In the genomic region with DNA sequence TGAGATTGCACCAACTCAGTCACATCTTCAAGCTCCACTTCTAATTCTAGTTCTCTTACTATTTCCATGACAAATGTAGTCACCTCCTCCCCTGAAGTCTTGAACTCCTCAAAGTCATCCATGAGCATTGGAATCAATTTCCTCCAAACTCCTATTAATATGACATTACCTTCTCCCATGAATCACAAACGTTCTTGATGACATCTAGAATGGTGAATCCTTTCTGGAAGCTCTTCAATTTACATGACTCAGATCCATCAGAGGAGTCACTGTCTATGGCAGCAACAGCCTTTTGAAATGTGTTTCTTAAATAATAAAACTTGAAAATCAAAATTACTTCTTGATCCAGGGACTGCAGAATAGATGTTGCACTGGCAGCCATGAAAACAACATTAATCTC, we compare ENCODE assay signal across 35 cellular contexts. TPM values are rescaled to one million over a fixed set of nuclear protein-coding genes. Genes with fewer than 3 reads are reported as not detected.
"Had no signal": no experiment of that assay in that cellular context is flagged by ENCODE, and none has a peak within 500 bp of the region (broad histone marks: within the 10 kb centered on the region; RNA-seq: fewer than 3 reads in every experiment).

No MANE protein-coding gene starts in this region.

- H3K4me3 ChIP-seq: colonic mucosa, lower lobe of right lung, pancreas, prostate gland, skin epidermis, thoracic aorta, uterus had no signal

- H3K27ac Mint-ChIP-seq: activated naive CD4-positive, alpha-beta T cell treated with anti-CD3 and anti-CD28 coated beads, Interleukin-2, amount 50 U/mL, for 72 hours; activated T-cell treated with anti-CD3 and anti-CD28 coated beads, Interleukin-2, amount 50 U/mL, for 72 hours; immature natural killer cell; naive thymus-derived CD8-positive, alpha-beta T cell; stimulated activated effector memory CD8-positive, alpha-beta T cell treated with anti-CD3 and anti-CD28 coated beads, Interleukin-12 subunit alpha, Interleukin-12 subunit beta, amount 100 ng/mL, for 72 hours; stimulated activated naive CD8-positive, alpha-beta T cell treated with anti-CD3 and anti-CD28 coated beads, Interleukin-15, Interleukin-2, amounts not matched to agents 100 ng/mL and 50 ng/mL, for 24 hours; type B pancreatic cell had no signal

- H3K9me3 ChIP-seq: colonic mucosa, lower lobe of right lung, pancreas, prostate gland, thoracic aorta, uterus had no signal

- H3K4me1 Mint-ChIP-seq: immature natural killer cell; stimulated activated effector memory CD8-positive, alpha-beta T cell treated with anti-CD3 and anti-CD28 coated beads, Interleukin-12 subunit alpha, Interleukin-12 subunit beta, amount 100 ng/mL, for 72 hours had no signal

- ATAC-seq: activated naive CD4-positive, alpha-beta T cell treated with anti-CD3 and anti-CD28 coated beads, Interleukin-2, amount 50 U/mL, for 72 hours; activated T-cell treated with anti-CD3 and anti-CD28 coated beads, Interleukin-2, amount 50 U/mL, for 72 hours; left lobe of liver; lower lobe of right lung; naive thymus-derived CD8-positive, alpha-beta T cell; pancreas; sciatic nerve; stimulated activated effector memory CD8-positive, alpha-beta T cell treated with anti-CD3 and anti-CD28 coated beads, Interleukin-12 subunit alpha, Interleukin-12 subunit beta, amount 100 ng/mL, for 72 hours had no signal

- H3K9me3 Mint-ChIP-seq: neural crest cell; stimulated activated naive CD8-positive, alpha-beta T cell treated with anti-CD3 and anti-CD28 coated beads, Interleukin-15, Interleukin-2, amounts not matched to agents 100 ng/mL and 50 ng/mL, for 24 hours; type B pancreatic cell had no signal

- DNase-seq: activated CD4-positive, alpha-beta T cell treated with anti-CD3 and anti-CD28 coated beads for 4 hours; activated CD4-positive, alpha-beta T cell treated with anti-CD3 and anti-CD28 coated beads, Interleukin-2, amount 50 U/mL, for 4 hours; activated naive CD4-positive, alpha-beta T cell; activated T-cell treated with anti-CD3 and anti-CD28 coated beads for 4 hours; activated T-cell treated with anti-CD3 and anti-CD28 coated beads, Interleukin-2, amount 50 U/mL, for 72 hours; anterior cingulate cortex; colonic mucosa; effector CD8-positive, alpha-beta T cell; head of caudate nucleus; hypothalamus; immature natural killer cell; lower lobe of right lung; mesenchymal stem cell; naive thymus-derived CD8-positive, alpha-beta T cell; nucleus accumbens; pancreas; retina; stimulated activated CD4-positive, alpha-beta T cell treated with anti-CD3 and anti-CD28 coated beads, Interleukin-12 subunit alpha, Interleukin-12 subunit beta, amount 100 ng/mL, for 4 hours; stimulated activated CD4-positive, alpha-beta T cell treated with anti-CD3 and anti-CD28 coated beads, Interleukin-4, amount 100 ng/mL, for 1 hour; uterus had no signal

- H3K27me3 ChIP-seq: colonic mucosa, pancreas, uterus had no signal

- H3K36me3 Mint-ChIP-seq: activated naive CD4-positive, alpha-beta T cell treated with anti-CD3 and anti-CD28 coated beads, Interleukin-2, amount 50 U/mL, for 72 hours; immature natural killer cell; naive thymus-derived CD8-positive, alpha-beta T cell; stimulated activated effector memory CD8-positive, alpha-beta T cell treated with anti-CD3 and anti-CD28 coated beads, Interleukin-12 subunit alpha, Interleukin-12 subunit beta, amount 100 ng/mL, for 72 hours; type B pancreatic cell had no signal

- H3K27me3 Mint-ChIP-seq: naive thymus-derived CD8-positive, alpha-beta T cell; stimulated activated naive CD8-positive, alpha-beta T cell treated with anti-CD3 and anti-CD28 coated beads, Interleukin-15, Interleukin-2, amounts not matched to agents 100 ng/mL and 50 ng/mL, for 24 hours; type B pancreatic cell had no signal

- H3K4me1 ChIP-seq: colonic mucosa, lower lobe of right lung, prostate gland, uterus had no signal

- H3K27ac ChIP-seq: colonic mucosa, lower lobe of right lung, pancreas, prostate gland, skin epidermis, thoracic aorta, uterus, VCaP had no signal

- H3K36me3 ChIP-seq: colonic mucosa, lower lobe of right lung, pancreas, prostate gland, thoracic aorta, uterus had no signal

- H3K4me3 Mint-ChIP-seq: activated T-cell treated with anti-CD3 and anti-CD28 coated beads, Interleukin-2, amount 50 U/mL, for 72 hours; immature natural killer cell; naive thymus-derived CD8-positive, alpha-beta T cell; neural crest cell; stimulated activated effector memory CD8-positive, alpha-beta T cell treated with anti-CD3 and anti-CD28 coated beads, Interleukin-12 subunit alpha, Interleukin-12 subunit beta, amount 100 ng/mL, for 72 hours; stimulated activated naive CD8-positive, alpha-beta T cell treated with anti-CD3 and anti-CD28 coated beads, Interleukin-15, Interleukin-2, amounts not matched to agents 100 ng/mL and 50 ng/mL, for 24 hours; type B pancreatic cell had no signal

RNA-seq across cellular contexts. Expression of gene GALNTL6, which starts 34.5 kb away (rescaled TPM):
- total RNA-seq: activated naive CD4-positive, alpha-beta T cell treated with anti-CD3 and anti-CD28 coated beads, Interleukin-2, amount 50 U/mL, for 72 hours; activated T-cell treated with anti-CD3 and anti-CD28 coated beads, Interleukin-2, amount 50 U/mL, for 72 hours; dermis microvascular lymphatic vessel endothelial cell; epithelial cell of proximal tubule; left lobe of liver; lower lobe of right lung; naive thymus-derived CD8-positive, alpha-beta T cell; subcutaneous adipose tissue; T-helper 2 cell treated with Interferon-gamma antibody and Interleukin-4, amounts not matched to agents 100 ng/mL and 5 ng/mL, for 36 hours had no signal
- polyA plus RNA-seq: immature natural killer cell; naive thymus-derived CD8-positive, alpha-beta T cell had no signal
